Comparison of ENCODE assay signal across 8 cellular contexts in the genomic region with DNA sequence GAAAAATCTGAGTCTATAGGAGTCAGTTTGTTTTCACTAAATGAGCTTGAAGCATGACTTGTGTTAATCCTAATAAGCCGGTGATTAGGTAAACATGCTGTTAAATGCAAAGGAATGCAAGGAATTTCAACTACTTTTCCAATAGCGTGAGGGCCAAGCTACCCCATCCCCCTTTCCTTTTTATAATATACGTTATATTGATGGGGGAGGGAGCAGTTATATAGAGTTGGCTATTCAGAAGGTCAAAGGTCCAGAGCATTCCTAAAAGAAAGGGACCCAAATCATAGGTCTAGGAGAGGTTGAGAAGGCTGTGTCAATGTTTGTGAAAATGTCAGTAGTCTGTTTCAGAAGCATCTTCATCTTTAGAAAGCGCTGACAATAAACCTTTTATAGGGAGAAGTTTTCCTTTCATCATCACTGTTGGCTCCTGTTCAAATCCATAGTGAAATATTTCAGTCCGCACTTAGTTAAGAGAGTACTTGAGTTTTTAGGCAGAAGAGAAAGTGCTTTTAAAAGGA. TPM values are rescaled to one million over a fixed set of nuclear protein-coding genes. Genes with fewer than 3 reads are reported as not detected.
DNase-seq lines count a peak whose midpoint lies in the region; ATAC-seq and TF ChIP-seq lines count a peak whose summit lies in the region.

No MANE protein-coding gene starts in this region.

- POLR2A ChIA-PET in AG04449 (lab: Yijun Ruan, JAX) = interaction anchor here (0.6 to 8.1 kb wide), 23 partner anchors 10 to 434 kb away, joined by 3 to 156 read pairs (median 4); a partner anchor contains a TSS

- H3K4me3 ChIP-seq in AG04449 (ENCODE audit: low read depth, low read length) (peak overlapping the region; percentile 98), cardiac fibroblast (replicated peaks in 1 of 2; ENCODE audit: low read depth in 2 of 2, low read length in 2 of 2) (peak overlapping the region in 1 of 2 donors; percentile 13)

- CTCF ChIA-PET in AG04449 (lab: Yijun Ruan, JAX) = interaction anchor here (1.4 to 6.8 kb wide), 4 partner anchors 28 to 109 kb away, joined by 3 to 161 read pairs (median 8); no protein-coding TSS in a partner anchor

- no peak for TF ChIP-seq CTCF in AG04449 (IDR thresholded peaks at IDR 0.05; ENCODE audit: insufficient read depth, low read length, missing control alignments)
- no peak for TF ChIP-seq CTCF in cardiac fibroblast (IDR thresholded peaks at IDR 0.05; ENCODE audit: low read depth, low read length)

- ATAC-seq in HG03442 (IDR thresholded peaks at IDR 0.05; ENCODE audit: unreplicated experiment) = no peak

- DNase-seq in AG04449 (ENCODE audit: low read depth, low spot score) = peak; percentile 97
- peak; percentile 92 for DNase-seq in HT1080 (ENCODE audit: low read depth)
- peak; percentile 96 to 97 for DNase-seq in cardiac fibroblast (ENCODE audit: low read depth in 2 of 2)
- peak; percentile 93 to 95 for DNase-seq in lung microvascular endothelial cell (ENCODE audit: low read depth in 2 of 2)
- DNase-seq in NCI-H146 (lab: John Stamatoyannopoulos, UW) = no peak
- no peak for DNase-seq in activated naive CD4-positive, alpha-beta T cell (lab: John Stamatoyannopoulos, UW)
- DNase-seq in nucleus accumbens (lab: John Stamatoyannopoulos, UW) = no peak

RNA-seq across cellular contexts. Expression of a gene that starts 3.8 kb away (rescaled TPM):
- 22.9 and 38.1 TPM in 2 replicates for total RNA-seq in HT1080 (2014; rRNA removed; shearing (Covaris generic))
- 367 and 414 TPM in 2 replicates for polyA plus RNA-seq in HT1080 (2015; cell fraction: cytosol; rRNA removed)
- polyA plus RNA-seq in HT1080 (2015; cell fraction: nucleus; rRNA removed) = 987 and 1,103 TPM in 2 replicates
- 74.5 and 213 TPM in 2 replicates for total RNA-seq in lung microvascular endothelial cell

Comparison
In these comparisons a context has a peak if more than half of its experiments do, and no peak if none do; other contexts are left out.
1. DNase-seq: peak in AG04449 (single experiment), HT1080 (single experiment), cardiac fibroblast (2 of 2) and lung microvascular endothelial cell (2 of 2); none in NCI-H146 (single experiment), activated naive CD4-positive, alpha-beta T cell (0 of 4) and nucleus accumbens (0 of 56).